10 cellular contexts compared by ENCODE assay signal in genomic region chr11:268716-269145, GRCh38. TPM values are rescaled to one million over a fixed set of nuclear protein-coding genes. Genes with fewer than 3 reads are reported as not detected.
DNase-seq lines count a peak whose midpoint lies in the region; ATAC-seq and TF ChIP-seq lines count a peak whose summit lies in the region.
"Not testable (repeated sequence)": the region's sequence is repeated elsewhere in the genome, so short reads cannot be mapped to it uniquely, and the experiment has no call there.
"Had no signal": no experiment of that assay in that cellular context is flagged by ENCODE, and none has a peak within 500 bp of the region (broad histone marks: within the 10 kb centered on the region; RNA-seq: fewer than 3 reads in every experiment).

No MANE protein-coding gene starts in this region.

- H2AFZ ChIP-seq in OCI-LY7 (ENCODE audit: low read length): peak overlapping the region; percentile 22; the same call in 1 of the 2 replicates

- H3K27ac ChIP-seq in OCI-LY7 (ENCODE audit: low read depth, low read length, poor library complexity, severe bottlenecking) (peak overlapping the region; percentile 92), uterus (peak overlapping the region; percentile 14 to 19)

- CTCF ChIA-PET in OCI-LY7 (lab: Charles Lee; ENCODE audit: unreplicated experiment): interaction anchor here (0.6 to 1.5 kb wide), 3 partner anchors 18 to 138 kb away, joined by 3 to 4 read pairs (median 4); no protein-coding TSS in a partner anchor

- DNase-seq in OCI-LY7 (ENCODE audit: low spot score) (peak; percentile 86), fibroblast of villous mesenchyme (ENCODE audit: low read depth) (peak; percentile 86)
- DNase-seq in activated T-cell treated with anti-CD3 and anti-CD28 coated beads, Interleukin-2, amount 50 U/mL, for 72 hours: peak; percentile 70 to 75
- DNase-seq in nephron progenitor cell, uterus: not testable (repeated sequence)

- H3K27ac Mint-ChIP-seq in activated T-cell treated with anti-CD3 and anti-CD28 coated beads, Interleukin-2, amount 50 U/mL, for 72 hours: peak overlapping the region; percentile 97
- H3K27ac Mint-ChIP-seq in nephron progenitor cell: not testable (repeated sequence)

- H3K79me2 ChIP-seq in OCI-LY7 (ENCODE audit: insufficient read depth, low read depth, low read length): not testable (repeated sequence)

- ATAC-seq in GM21717 (IDR thresholded peaks at IDR 0.05; ENCODE audit: unreplicated experiment) (peak; percentile 40), HG03457 (IDR thresholded peaks at IDR 0.05; ENCODE audit: unreplicated experiment) (peak; percentile 35)
- peak; percentile 26 to 43 for ATAC-seq in activated T-cell treated with anti-CD3 and anti-CD28 coated beads, Interleukin-2, amount 50 U/mL, for 72 hours (replicated peaks in 1 of 2)

- peaks cover 9 to 12% of the 10 kb centered on the region in 2 donors for H3K36me3 Mint-ChIP-seq in activated T-cell treated with anti-CD3 and anti-CD28 coated beads, Interleukin-2, amount 50 U/mL, for 72 hours (ENCODE audit: insufficient read depth in 2 of 2)
- not testable (repeated sequence) for H3K36me3 Mint-ChIP-seq in nephron progenitor cell (ENCODE audit: low read depth)

- not testable (repeated sequence) for TF ChIP-seq POLR2A in uterus (IDR thresholded peaks at IDR 0.05)

- not testable (repeated sequence) for BruUV-seq in OCI-LY7 (replicated peaks; lab: Mats Ljungman, UMichigan)

- not testable (repeated sequence) for H3K27me3 Mint-ChIP-seq in activated T-cell treated with anti-CD3 and anti-CD28 coated beads, Interleukin-2, amount 50 U/mL, for 72 hours (ENCODE audit: low read depth)
- peaks cover 28% of the 10 kb centered on the region for H3K27me3 Mint-ChIP-seq in nephron progenitor cell (ENCODE audit: low read depth, poor library complexity)

- H3K4me3 ChIP-seq in OCI-LY7 (ENCODE audit: low read depth, low read length, poor library complexity, severe bottlenecking) (peak overlapping the region; percentile 62), fibroblast of villous mesenchyme (ENCODE audit: low read depth, low read length) (peak overlapping the region; percentile 38)
- H3K4me3 ChIP-seq in uterus: not testable (repeated sequence)

- POLR2A ChIA-PET in OCI-LY7 (lab: Charles Lee): interaction anchor here (0.7 to 1.9 kb wide), 4 partner anchors 11 to 80 kb away, joined by 3 to 9 read pairs (median 6); no protein-coding TSS in a partner anchor

- peak overlapping the region; percentile 87 to 96 for H3K4me3 Mint-ChIP-seq in activated T-cell treated with anti-CD3 and anti-CD28 coated beads, Interleukin-2, amount 50 U/mL, for 72 hours
- peak overlapping the region; percentile 28 for H3K4me3 Mint-ChIP-seq in nephron progenitor cell

- H3K36me3 ChIP-seq in OCI-LY7 (ENCODE audit: insufficient read depth, low read length); uterus: not testable (repeated sequence)

- not testable (repeated sequence) for H4K20me1 ChIP-seq in OCI-LY7 (ENCODE audit: insufficient read depth, low read length)

- H3K9me3 ChIP-seq in OCI-LY7 (ENCODE audit: low read length); uterus: not testable (repeated sequence)

- H3K27me3 ChIP-seq in uterus: not testable (repeated sequence)

- H3K4me1 Mint-ChIP-seq in activated T-cell treated with anti-CD3 and anti-CD28 coated beads, Interleukin-2, amount 50 U/mL, for 72 hours (ENCODE audit: low read depth): peaks cover 37% of the 10 kb centered on the region
- peaks cover 31% of the 10 kb centered on the region for H3K4me1 Mint-ChIP-seq in nephron progenitor cell

- intact Hi-C loops in OCI-LY7 (cut with micrococcal nuclease; ENCODE audit: unreplicated experiment): loop anchor here (1.0 to 2.0 kb wide), 3 partner anchors 44 to 86 kb away; partner anchors contain the start of genes BET1L and RIC8A
- intact Hi-C loops in uterus (cut with DNase I; ENCODE audit: low total_unique reads): not testable (repeated sequence)

- H3K4me2 ChIP-seq in OCI-LY7 (ENCODE audit: low read length): peak overlapping the region; percentile 75

- TF ChIP-seq CTCF in GM12872 (IDR thresholded peaks at IDR 0.05; ENCODE audit: insufficient read depth, low read depth, low read length): 0 out of 3 replicates have a peak, but pooled peaks have one; percentile 7
- 0 out of 2 replicates have a peak, but pooled peaks have one; percentile 16 for TF ChIP-seq CTCF in OCI-LY7 (conservative IDR thresholded peaks at IDR 0.05; ENCODE audit: low read length)
- TF ChIP-seq CTCF in fibroblast of villous mesenchyme (IDR thresholded peaks at IDR 0.05; ENCODE audit: insufficient read depth, low read depth, low read length); nephron progenitor cell (IDR thresholded peaks at IDR 0.05); uterus (IDR thresholded peaks at IDR 0.05): not testable (repeated sequence)

- not testable (repeated sequence) for H3K9me2 ChIP-seq in OCI-LY7 (ENCODE audit: insufficient read depth, low read length)

- H3K9me3 Mint-ChIP-seq in activated T-cell treated with anti-CD3 and anti-CD28 coated beads, Interleukin-2, amount 50 U/mL, for 72 hours: not testable (repeated sequence)
- peaks cover 33% of the 10 kb centered on the region for H3K9me3 Mint-ChIP-seq in nephron progenitor cell

- peaks cover 31% of the 10 kb centered on the region for H3K4me1 ChIP-seq in OCI-LY7 (ENCODE audit: insufficient read depth, low read length, poor library complexity, severe bottlenecking)
- not testable (repeated sequence) for H3K4me1 ChIP-seq in uterus

RNA-seq across cellular contexts. Expression of gene NLRP6, which starts 9.5 kb away (rescaled TPM):
- 0.25 and 0.39 TPM in 2 replicates for total RNA-seq in OCI-LY7 (2014; rRNA removed; shearing (Covaris generic))
- total RNA-seq in OCI-LY7 (2022) (0.65 and 2.0 TPM in 2 replicates), fibroblast of villous mesenchyme (not detected in 2 replicates), uterus (under 1 TPM in 2 of 4 donors, not detected in 2; 0.30 to 0.51 TPM)
- total RNA-seq in activated T-cell treated with anti-CD3 and anti-CD28 coated beads, Interleukin-2, amount 50 U/mL, for 72 hours: 1 to 10 TPM; 1.5 to 3.2 TPM

RNA-seq across cellular contexts. Expression of gene PGGHG, which starts 20.2 kb away (rescaled TPM):
- total RNA-seq in OCI-LY7 (2014; rRNA removed; shearing (Covaris generic)): 6.3 and 7.0 TPM in 2 replicates
- total RNA-seq in OCI-LY7 (2022) (0.93 and 1.2 TPM in 2 replicates), fibroblast of villous mesenchyme (7.8 and 10.6 TPM in 2 replicates), uterus (10 to 100 TPM in 3 of 4 donors, 1 to 10 TPM in 1; 7.9 to 29.1 (median 14.2) TPM)
- 100 to 1,000 TPM; 161 to 273 TPM for total RNA-seq in activated T-cell treated with anti-CD3 and anti-CD28 coated beads, Interleukin-2, amount 50 U/mL, for 72 hours

RNA-seq across cellular contexts. Expression of gene IFITM5, which starts 30.6 kb away (rescaled TPM):
- not detected in 2 replicates for total RNA-seq in OCI-LY7 (2014; rRNA removed; shearing (Covaris generic))
- total RNA-seq in OCI-LY7 (2022) (not detected in 2 replicates), fibroblast of villous mesenchyme (not detected in 2 replicates), uterus (not detected)
- not detected for total RNA-seq in activated T-cell treated with anti-CD3 and anti-CD28 coated beads, Interleukin-2, amount 50 U/mL, for 72 hours
- total RNA-seq: mesenteric fat pad, subcutaneous adipose tissue had no signal

RNA-seq across cellular contexts. Expression of gene PSMD13, which starts 32.0 kb away (rescaled TPM):
- 146 and 156 TPM in 2 replicates for total RNA-seq in OCI-LY7 (2014; rRNA removed; shearing (Covaris generic))
- total RNA-seq in OCI-LY7 (2022) (134 and 154 TPM in 2 replicates), fibroblast of villous mesenchyme (130 and 140 TPM in 2 replicates), uterus (10 to 100 TPM; 17.9 to 94.3 (median 78.2) TPM)
- total RNA-seq in activated T-cell treated with anti-CD3 and anti-CD28 coated beads, Interleukin-2, amount 50 U/mL, for 72 hours: 100 to 1,000 TPM; 133 to 174 TPM

RNA-seq across cellular contexts. Expression of gene SIRT3, which starts 32.6 kb away (rescaled TPM):
- total RNA-seq in OCI-LY7 (2014; rRNA removed; shearing (Covaris generic)): 8.5 and 10.3 TPM in 2 replicates
- 18.5 and 21.0 TPM in 2 replicates for total RNA-seq in OCI-LY7 (2022)
- total RNA-seq in activated T-cell treated with anti-CD3 and anti-CD28 coated beads, Interleukin-2, amount 50 U/mL, for 72 hours: 10 to 100 TPM; 36.5 to 39.0 TPM
- 10.3 and 10.4 TPM in 2 replicates for total RNA-seq in fibroblast of villous mesenchyme
- 10 to 100 TPM in 2 of 4 donors, 1 to 10 TPM in 2; 1.5 to 25.9 (median 9.8) TPM for total RNA-seq in uterus

Comparison
In these comparisons a context has a peak if more than half of its experiments do, and no peak if none do; other contexts are left out.
1. RNA of gene PGGHG, which starts 20.2 kb away (total RNA-seq): 161 to 273 TPM in activated T-cell treated with anti-CD3 and anti-CD28 coated beads, Interleukin-2, amount 50 U/mL, for 72 hours; 7.9 to 29.1 TPM in uterus, 7.8 to 10.6 TPM in fibroblast of villous mesenchyme and 0.93 to 7.0 TPM in OCI-LY7; every median in the first group is over 4 times any median in the second.
2. Peak in every context shown above with its lines, with median percentiles within 50 percentile points of each other: ATAC-seq.